Comparison of ENCODE assay signal across 14 cellular contexts in genomic region chr10:78277734-78278404, GRCh38.
A peak's percentile ranks its signal among the peaks of the same experiment; 100 is the strongest.
DNase-seq lines count a peak whose midpoint lies in the region; ATAC-seq, FAIRE-seq and TF ChIP-seq lines count a peak whose summit lies in the region.
"Had no signal": no experiment of that assay in that cellular context is flagged by ENCODE, and none has a peak within 500 bp of the region (broad histone marks: within the 10 kb centered on the region; RNA-seq: fewer than 3 reads in every experiment).

No MANE protein-coding gene starts in this region.

- no peak overlapping the region for H2BK120ac ChIP-seq in H1 (replicated peaks; ENCODE audit: low read depth, low read length)

- H4K20me1 ChIP-seq in H1 (replicated peaks in 1 of 2; ENCODE audit: control insufficient read depth in 1 of 2, insufficient read depth in 2 of 2, low read length in 2 of 2): no peaks in the 10 kb centered on the region

- 93% methylated on average over 14 of the region's 14 CpGs; no CpG with 5 or more reads in 1 of the 2 experiments for WGBS in H1 (ENCODE audit: extremely low coverage in 1 of 2, insufficient coverage in 1 of 2, insufficient read length in 1 of 2, insufficient replicate concordance in 2 of 2, low coverage in 1 of 2, low lambda C conversion rate in 2 of 2, missing lambda C conversion rate in 1 of 2), 2 experiments
- 55 to 65% methylated on average over 14 of the region's 14 CpGs for WGBS in aorta, 2 donors

- no peak overlapping the region for H2AFZ ChIP-seq in H1 (ENCODE audit: low read length)

- no peak overlapping the region for H3K14ac ChIP-seq in H1 (ENCODE audit: insufficient read length)

- no peak overlapping the region for H3K4me3 ChIP-seq in H1 (ENCODE audit: extremely low read depth in 1 of 4, insufficient read depth in 2 of 4, low read depth in 3 of 4, low read length in 4 of 4)
- no peak overlapping the region for H3K4me3 ChIP-seq in aorta (ENCODE audit: low read length in 2 of 2)
- H3K4me3 ChIP-seq in CD8-positive, alpha-beta T cell (ENCODE audit: low read depth, low read length): no peak overlapping the region
- H3K4me3 ChIP-seq: GM12878 had no signal

- no peaks in the 10 kb centered on the region for H3K23me2 ChIP-seq in H1 (ENCODE audit: low read depth, low read length)

- H3K4me1 ChIP-seq in H1 (replicated peaks in 1 of 4; ENCODE audit: control insufficient read depth in 3 of 4, insufficient read depth in 4 of 4, low read length in 3 of 4) (peaks cover 0 to 6% (median 3%) of the 10 kb centered on the region in 4 experiments; a peak in 6 of 7 replicates), aorta (ENCODE audit: control insufficient read depth in 1 of 2, insufficient read depth in 2 of 2, low read length in 2 of 2) (no peaks in the 10 kb centered on the region)
- H3K4me1 ChIP-seq in CD8-positive, alpha-beta T cell (ENCODE audit: insufficient read depth, low read length): no peaks in the 10 kb centered on the region

- peak; percentile 64 for DNase-seq in NCI-H82 (lab: John Stamatoyannopoulos, UW)
- no peak for DNase-seq in NCI-H82 treated with DMSO at 0.1 percent for 48 hours (lab: John Stamatoyannopoulos, UW; ENCODE audit: unreplicated experiment)
- DNase-seq in H1 (ENCODE audit: low read depth in 1 of 2, low spot score in 2 of 2): no peak
- DNase-seq in left lobe of liver (ENCODE audit: low spot score): no peak
- peak; percentile 70 to 79 for DNase-seq in aorta
- DNase-seq in CD8-positive, alpha-beta T cell: no peak
- no peak for DNase-seq in RWPE1 (ENCODE audit: low spot score)
- DNase-seq: activated CD4-positive, alpha-beta T cell treated with anti-CD3 and anti-CD28 coated beads for 1 hour; activated naive CD8-positive, alpha-beta T cell treated with anti-CD3 and anti-CD28 coated beads, Interleukin-2, amount 50 U/mL, for 24 hours; NCI-H1436 had no signal

- H2BK20ac ChIP-seq in H1 (ENCODE audit: low read length): 0 out of 2 replicates have a peak overlapping the region, but pooled peaks have one; percentile 48

- CTCF ChIA-PET in H1 (lab: Charles Lee; ENCODE audit: partially characterized antibody): interaction anchor here (1.5 to 10.4 kb wide), 3 partner anchors 16 to 46 kb away, joined by 5 to 94 read pairs (median 7); no protein-coding TSS in a partner anchor
- CTCF ChIA-PET in CD8-positive, alpha-beta T cell (lab: Charles Lee): no interaction called here
- CTCF ChIA-PET in RWPE1 (lab: Yijun Ruan, JAX): interaction anchor here (1.0 kb wide), 1 partner anchor 7 kb away, joined by 3 read pairs; no protein-coding TSS in a partner anchor

- no peak overlapping the region for H2BK5ac ChIP-seq in H1 (ENCODE audit: low read depth, low read length)

- no peak for TF ChIP-seq EP300 in H1 (IDR thresholded peaks at IDR 0.05; ENCODE audit: borderline replicate concordance in 1 of 2, low read depth in 2 of 2, low read length in 2 of 2)

- no peak for TF ChIP-seq RAD21 in H1 (IDR thresholded peaks at IDR 0.05 in 1 of 2, conservative IDR thresholded peaks at IDR 0.05 in 1 of 2; ENCODE audit: low read depth in 2 of 2, low read length in 2 of 2)

- H3K36me3 Mint-ChIP-seq in CD8-positive, alpha-beta T cell: no peaks in the 10 kb centered on the region

- H4K5ac ChIP-seq in H1 (ENCODE audit: insufficient read length, low read depth, low read length): no peak overlapping the region

- H3K36me3 ChIP-seq in H1 (ENCODE audit: control insufficient read depth in 2 of 4, insufficient read depth in 4 of 4, low read length in 3 of 4) (no peaks in the 10 kb centered on the region), aorta (ENCODE audit: control insufficient read depth in 1 of 2, insufficient read depth in 2 of 2, low read length in 1 of 2) (no peaks in the 10 kb centered on the region)
- no peaks in the 10 kb centered on the region for H3K36me3 ChIP-seq in CD8-positive, alpha-beta T cell (ENCODE audit: insufficient read depth, low read length)

- no peaks in the 10 kb centered on the region for H3K4me1 Mint-ChIP-seq in CD8-positive, alpha-beta T cell (ENCODE audit: low read depth)
- H3K4me1 Mint-ChIP-seq: activated naive CD8-positive, alpha-beta T cell treated with anti-CD3 and anti-CD28 coated beads, Interleukin-2, amount 50 U/mL, for 24 hours had no signal

- no peak overlapping the region for H3K56ac ChIP-seq in H1 (replicated peaks; ENCODE audit: insufficient read length, low read depth, low read length)

- no peak overlapping the region for H3K18ac ChIP-seq in H1 (ENCODE audit: extremely low read depth, low read length)

- H3K27me3 ChIP-seq in H1 (replicated peaks in 1 of 4; ENCODE audit: control insufficient read depth in 3 of 4, extremely low read depth in 1 of 4, insufficient read depth in 3 of 4, low read length in 3 of 4) (no peaks in the 10 kb centered on the region), aorta (ENCODE audit: control insufficient read depth in 1 of 2, insufficient read depth in 2 of 2, low read length in 1 of 2) (no peaks in the 10 kb centered on the region)
- no peaks in the 10 kb centered on the region for H3K27me3 ChIP-seq in CD8-positive, alpha-beta T cell (ENCODE audit: insufficient read depth, low read length)

- H2AK5ac ChIP-seq in H1 (ENCODE audit: low read depth, low read length): peak overlapping the region; percentile 11; the same call in 1 of the 2 replicates

- no peak overlapping the region for H3K27ac ChIP-seq in H1 (ENCODE audit: low read depth, low read length)
- H3K27ac ChIP-seq in aorta (ENCODE audit: low read depth in 1 of 2, low read length in 2 of 2): no peak overlapping the region
- H3K27ac ChIP-seq in CD8-positive, alpha-beta T cell (ENCODE audit: low read depth, low read length): no peak overlapping the region
- no peak overlapping the region for H3K27ac ChIP-seq in RWPE1

- no peak overlapping the region for H3K4me3 Mint-ChIP-seq in CD8-positive, alpha-beta T cell
- H3K4me3 Mint-ChIP-seq: activated naive CD8-positive, alpha-beta T cell treated with anti-CD3 and anti-CD28 coated beads, Interleukin-2, amount 50 U/mL, for 24 hours; nephron had no signal

- no peaks in the 10 kb centered on the region for H3K9me3 Mint-ChIP-seq in CD8-positive, alpha-beta T cell
- H3K9me3 Mint-ChIP-seq: activated naive CD8-positive, alpha-beta T cell treated with anti-CD3 and anti-CD28 coated beads, Interleukin-2, amount 50 U/mL, for 24 hours; nephron had no signal

- TF ChIP-seq POLR2A in H1 (IDR thresholded peaks at IDR 0.05; ENCODE audit: control extremely low read depth in 1 of 2, low read depth in 2 of 2, low read length in 2 of 2): no peak

- H3K23ac ChIP-seq in H1 (ENCODE audit: insufficient read length): no peak overlapping the region

- H3K79me2 ChIP-seq in H1 (ENCODE audit: control insufficient read depth in 1 of 2, insufficient read depth in 2 of 2, low read length in 2 of 2): no peaks in the 10 kb centered on the region

- FAIRE-seq in H1 (lab: Jason Lieb, UNC): no peak
- FAIRE-seq: GM12878 had no signal

- TF ChIP-seq CTCF in H1 (IDR thresholded peaks at IDR 0.05; ENCODE audit: control extremely low read depth in 1 of 3, insufficient read depth in 1 of 3, low read depth in 1 of 3, low read length in 3 of 3): no peak
- TF ChIP-seq CTCF in CD8-positive, alpha-beta T cell (IDR thresholded peaks at IDR 0.05): no peak
- TF ChIP-seq CTCF in RWPE1 (conservative IDR thresholded peaks at IDR 0.05; ENCODE audit: low read depth): no peak

- H3K27me3 Mint-ChIP-seq in CD8-positive, alpha-beta T cell (ENCODE audit: low read depth): peaks cover 3% of the 10 kb centered on the region

- no peak overlapping the region for H3K9ac ChIP-seq in H1 (replicated peaks in 1 of 4; ENCODE audit: extremely low read depth in 1 of 4, low read depth in 3 of 4, low read length in 3 of 4)

- H3K4ac ChIP-seq in H1 (replicated peaks; ENCODE audit: insufficient read length, low read depth, low read length): no peak overlapping the region

- ATAC-seq in left lobe of liver: peak; percentile 44
- no peak for ATAC-seq in aorta (ENCODE audit: low FRiP score)
- ATAC-seq in HG02973 (IDR thresholded peaks at IDR 0.05; ENCODE audit: unreplicated experiment): no peak
- no peak for ATAC-seq in CD8-positive, alpha-beta T cell
- ATAC-seq: activated naive CD8-positive, alpha-beta T cell treated with anti-CD3 and anti-CD28 coated beads, Interleukin-2, amount 50 U/mL, for 24 hours; GM12878; Panc1 had no signal

- H3K4me2 ChIP-seq in H1 (ENCODE audit: insufficient read depth in 1 of 2, low read depth in 2 of 2, low read length in 2 of 2): no peak overlapping the region

- intact Hi-C loops in aorta (cut with DNase I): no loop called here
- intact Hi-C loops in CD8-positive, alpha-beta T cell (cut with DNase I, micrococcal nuclease): no loop called here

- no peak overlapping the region for H2BK12ac ChIP-seq in H1 (ENCODE audit: low read depth, low read length)

- no peaks in the 10 kb centered on the region for H3K79me1 ChIP-seq in H1 (ENCODE audit: low read depth, low read length)

- H2BK15ac ChIP-seq in H1 (ENCODE audit: low read length): 0 out of 2 replicates have a peak overlapping the region, but pooled peaks have one; percentile 8

- no peaks in the 10 kb centered on the region; a peak in 1 of 4 replicates for H3K9me3 ChIP-seq in H1 (ENCODE audit: insufficient read depth in 2 of 2, low read depth in 1 of 2, low read length in 1 of 2)
- no peaks in the 10 kb centered on the region for H3K9me3 ChIP-seq in aorta (ENCODE audit: control insufficient read depth, low read length)
- no peaks in the 10 kb centered on the region for H3K9me3 ChIP-seq in CD8-positive, alpha-beta T cell (ENCODE audit: low read length)

- no peak overlapping the region for H3K27ac Mint-ChIP-seq in CD8-positive, alpha-beta T cell
- H3K27ac Mint-ChIP-seq: activated naive CD8-positive, alpha-beta T cell treated with anti-CD3 and anti-CD28 coated beads, Interleukin-2, amount 50 U/mL, for 24 hours had no signal

- no peak overlapping the region for H4K8ac ChIP-seq in H1 (ENCODE audit: extremely low read depth, insufficient read depth, low read length)

- POLR2A ChIA-PET in H1 (lab: Charles Lee; ENCODE audit: partially characterized antibody): no interaction called here
- POLR2A ChIA-PET in CD8-positive, alpha-beta T cell (lab: Charles Lee): no interaction called here
- POLR2A ChIA-PET in RWPE1 (lab: Yijun Ruan, JAX; ENCODE audit: low non-redundant PET): no interaction called here

- no peak overlapping the region for H4K91ac ChIP-seq in H1 (replicated peaks; ENCODE audit: insufficient read length, low read length)

TF ChIP-seq in H1, 55 proteins besides CTCF, POLR2A, EP300 and RAD21 (continues in another document):
- TF ChIP-seq TAF7 (optimal IDR thresholded peaks at IDR 0.05; ENCODE audit: borderline replicate concordance, low read depth, low read length) (no peak), NANOG (IDR thresholded peaks at IDR 0.05; ENCODE audit: insufficient read depth, low read depth, low read length, poor library complexity, severe bottlenecking) (no peak), BRCA1 (IDR thresholded peaks at IDR 0.05; ENCODE audit: low read depth, low read length) (no peak), TBP (IDR thresholded peaks at IDR 0.05; ENCODE audit: low read depth, low read length) (no peak), CHD2 (IDR thresholded peaks at IDR 0.05; ENCODE audit: low read length) (no peak), HDAC2 (IDR thresholded peaks at IDR 0.05; ENCODE audit: borderline replicate concordance in 1 of 2, low read depth in 2 of 2, low read length in 2 of 2) (no peak), YY1 (IDR thresholded peaks at IDR 0.05; ENCODE audit: low read depth, low read length) (no peak), SRF (IDR thresholded peaks at IDR 0.05; ENCODE audit: low read depth, low read length) (no peak)

Comparison
In these comparisons a context has a peak if more than half of its experiments do, and no peak if none do; other contexts are left out.
1. DNase-seq: peak in NCI-H82 (single experiment) and aorta (2 of 2); none in NCI-H82 treated with DMSO at 0.1 percent for 48 hours (single experiment), H1 (0 of 2), left lobe of liver (single experiment), CD8-positive, alpha-beta T cell (0 of 7) and RWPE1 (single experiment).